In the genomic region with DNA sequence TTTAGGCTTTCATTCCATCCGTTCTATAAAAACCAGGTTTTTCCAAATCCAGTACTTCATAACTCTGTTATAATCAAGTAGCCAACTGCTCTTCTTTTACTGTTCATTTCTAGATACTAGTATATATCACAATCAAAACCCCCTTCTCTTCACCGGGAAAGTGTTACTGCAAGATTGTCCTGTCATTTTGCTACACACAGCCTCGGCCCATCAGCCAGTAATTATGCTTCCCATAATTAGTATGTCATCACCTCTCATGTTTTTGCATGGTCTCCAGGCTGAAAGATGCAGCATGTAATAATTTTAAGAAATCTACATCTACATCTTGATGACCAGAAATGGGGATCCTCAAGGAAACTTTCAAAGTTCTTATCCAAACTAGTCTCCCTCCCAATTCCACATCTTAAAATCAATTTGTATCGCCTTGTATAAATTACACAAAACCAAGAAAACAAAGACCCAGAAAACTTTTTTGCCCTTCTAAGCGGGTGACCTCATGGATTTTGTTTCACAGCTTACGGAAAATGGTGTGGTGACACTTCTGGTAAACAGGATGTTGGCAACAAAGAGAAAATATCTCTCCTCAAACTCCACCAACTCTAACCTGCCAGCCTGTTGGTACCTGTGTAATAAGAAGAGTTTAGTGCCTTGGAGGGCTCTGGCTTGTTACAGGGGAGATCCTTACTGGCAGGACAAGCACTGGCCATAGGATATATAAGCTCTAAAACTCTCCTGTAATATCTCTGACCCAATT, we compare ENCODE assay signal across 21 cellular contexts. TPM values are rescaled to one million over a fixed set of nuclear protein-coding genes. Genes with fewer than 3 reads are reported as not detected.
DNase-seq lines count a peak whose midpoint lies in the region; ATAC-seq and TF ChIP-seq lines count a peak whose summit lies in the region.
"Had no signal": no experiment of that assay in that cellular context is flagged by ENCODE, and none has a peak within 500 bp of the region (broad histone marks: within the 10 kb centered on the region; RNA-seq: fewer than 3 reads in every experiment).

No MANE protein-coding gene starts in this region.

- H3K27ac Mint-ChIP-seq in natural killer cell treated with Interleukin-12 subunit alpha and Interleukin-12 subunit beta and Interleukin-15 and Interleukin-18, amount 100 ng/mL, for 72 hours = peak overlapping the region; percentile 72 to 77
- no peak overlapping the region for H3K27ac Mint-ChIP-seq in natural killer cell
- peak overlapping the region; percentile 87 for H3K27ac Mint-ChIP-seq in activated CD4-positive, alpha-beta T cell treated with anti-CD3 and anti-CD28 coated beads, Interleukin-2, amount 10 ng/mL, durations not matched to agents 24 days and 14 days
- peak overlapping the region; percentile 64 for H3K27ac Mint-ChIP-seq in activated naive CD8-positive, alpha-beta T cell treated with anti-CD3 and anti-CD28 coated beads, Interleukin-2, amount 10 ng/mL, durations not matched to agents 7 days and 5 days
- H3K27ac Mint-ChIP-seq: activated B cell treated with CpG ODN at 0.5 μM for 24 hours had no signal

- intact Hi-C loops in natural killer cell (cut with micrococcal nuclease) = no loop called here
- intact Hi-C loops in activated CD4-positive, alpha-beta T cell treated with anti-CD3 and anti-CD28 coated beads, Interleukin-2, amount 10 ng/mL, durations not matched to agents 24 days and 14 days (cut with micrococcal nuclease) = no loop called here

- POLR2A ChIA-PET in activated naive CD8-positive, alpha-beta T cell treated with anti-CD3 and anti-CD28 coated beads, Interleukin-2, amount 10 ng/mL, durations not matched to agents 7 days and 5 days (lab: Charles Lee) = interaction anchor here (1.1 kb wide), 1 partner anchor 93 kb away, joined by 3 read pairs; no protein-coding TSS in a partner anchor

- no peaks in the 10 kb centered on the region for H3K27me3 Mint-ChIP-seq in natural killer cell treated with Interleukin-12 subunit alpha and Interleukin-12 subunit beta and Interleukin-15 and Interleukin-18, amount 100 ng/mL, for 72 hours
- no peaks in the 10 kb centered on the region for H3K27me3 Mint-ChIP-seq in natural killer cell (ENCODE audit: low read depth in 2 of 2)
- no peaks in the 10 kb centered on the region for H3K27me3 Mint-ChIP-seq in activated CD4-positive, alpha-beta T cell treated with anti-CD3 and anti-CD28 coated beads, Interleukin-2, amount 10 ng/mL, durations not matched to agents 24 days and 14 days
- no peaks in the 10 kb centered on the region for H3K27me3 Mint-ChIP-seq in activated naive CD8-positive, alpha-beta T cell treated with anti-CD3 and anti-CD28 coated beads, Interleukin-2, amount 10 ng/mL, durations not matched to agents 7 days and 5 days
- H3K27me3 Mint-ChIP-seq: activated B cell treated with CpG ODN at 0.5 μM for 24 hours had no signal

- no peak for TF ChIP-seq CTCF in natural killer cell (IDR thresholded peaks at IDR 0.05)

- H3K4me1 Mint-ChIP-seq in natural killer cell treated with Interleukin-12 subunit alpha and Interleukin-12 subunit beta and Interleukin-15 and Interleukin-18, amount 100 ng/mL, for 72 hours (ENCODE audit: low read depth in 2 of 2) = peaks cover 0 to 12% of the 10 kb centered on the region in 2 donors
- peaks cover 0 to 4% of the 10 kb centered on the region in 2 donors for H3K4me1 Mint-ChIP-seq in natural killer cell
- peaks cover 26% of the 10 kb centered on the region for H3K4me1 Mint-ChIP-seq in activated CD4-positive, alpha-beta T cell treated with anti-CD3 and anti-CD28 coated beads, Interleukin-2, amount 10 ng/mL, durations not matched to agents 24 days and 14 days
- H3K4me1 Mint-ChIP-seq in activated naive CD8-positive, alpha-beta T cell treated with anti-CD3 and anti-CD28 coated beads, Interleukin-2, amount 10 ng/mL, durations not matched to agents 7 days and 5 days = peaks cover 21% of the 10 kb centered on the region
- H3K4me1 Mint-ChIP-seq: activated B cell treated with CpG ODN at 0.5 μM for 24 hours had no signal

- DNase-seq in natural killer cell treated with Interleukin-12 subunit alpha and Interleukin-12 subunit beta and Interleukin-15 and Interleukin-18, amount 100 ng/mL, for 72 hours (ENCODE audit: low spot score) = no peak
- no peak for DNase-seq in natural killer cell
- peak; percentile 77 for DNase-seq in activated CD4-positive, alpha-beta T cell treated with anti-CD3 and anti-CD28 coated beads, Interleukin-2, amount 10 ng/mL, durations not matched to agents 24 days and 14 days
- no peak for DNase-seq in activated naive CD8-positive, alpha-beta T cell treated with anti-CD3 and anti-CD28 coated beads, Interleukin-2, amount 10 ng/mL, durations not matched to agents 7 days and 5 days
- peak; percentile 4 for DNase-seq in stimulated activated naive CD4-positive, alpha-beta T cell treated with Interleukin-2 at 50 U/mL for 16 hours (lab: John Stamatoyannopoulos, UW)
- no peak for DNase-seq in NCI-H1436 (lab: John Stamatoyannopoulos, UW)
- no peak for DNase-seq in COLO829 (ENCODE audit: low spot score)
- DNase-seq: activated B cell treated with CpG ODN at 0.5 μM for 24 hours, brain microvascular endothelial cell, colonic mucosa, DMS79, KBM-7, NCI-H1694 treated with DMSO at 0.1 percent for 48 hours, NCI-H69, occipital lobe, small intestine, stomach, T1000, transverse colon had no signal

- peak overlapping the region; percentile 52 for H3K4me3 Mint-ChIP-seq in natural killer cell treated with Interleukin-12 subunit alpha and Interleukin-12 subunit beta and Interleukin-15 and Interleukin-18, amount 100 ng/mL, for 72 hours
- no peak overlapping the region for H3K4me3 Mint-ChIP-seq in natural killer cell
- peak overlapping the region; percentile 50 for H3K4me3 Mint-ChIP-seq in activated CD4-positive, alpha-beta T cell treated with anti-CD3 and anti-CD28 coated beads, Interleukin-2, amount 10 ng/mL, durations not matched to agents 24 days and 14 days
- H3K4me3 Mint-ChIP-seq in activated naive CD8-positive, alpha-beta T cell treated with anti-CD3 and anti-CD28 coated beads, Interleukin-2, amount 10 ng/mL, durations not matched to agents 7 days and 5 days = no peak overlapping the region
- H3K4me3 Mint-ChIP-seq: activated B cell treated with CpG ODN at 0.5 μM for 24 hours had no signal

- peaks cover 33% of the 10 kb centered on the region for H3K36me3 Mint-ChIP-seq in natural killer cell treated with Interleukin-12 subunit alpha and Interleukin-12 subunit beta and Interleukin-15 and Interleukin-18, amount 100 ng/mL, for 72 hours
- peaks cover 25% of the 10 kb centered on the region for H3K36me3 Mint-ChIP-seq in natural killer cell
- peaks cover 49% of the 10 kb centered on the region for H3K36me3 Mint-ChIP-seq in activated CD4-positive, alpha-beta T cell treated with anti-CD3 and anti-CD28 coated beads, Interleukin-2, amount 10 ng/mL, durations not matched to agents 24 days and 14 days (ENCODE audit: low read depth)
- H3K36me3 Mint-ChIP-seq in activated naive CD8-positive, alpha-beta T cell treated with anti-CD3 and anti-CD28 coated beads, Interleukin-2, amount 10 ng/mL, durations not matched to agents 7 days and 5 days = peaks cover 3% of the 10 kb centered on the region

- peak in 1 of 2 donors; percentile 28 for ATAC-seq in natural killer cell treated with Interleukin-12 subunit alpha and Interleukin-12 subunit beta and Interleukin-15 and Interleukin-18, amount 100 ng/mL, for 72 hours
- ATAC-seq in natural killer cell (no peak), GM21723 (IDR thresholded peaks at IDR 0.05; ENCODE audit: unreplicated experiment) (no peak)
- no peak for ATAC-seq in activated naive CD8-positive, alpha-beta T cell treated with anti-CD3 and anti-CD28 coated beads, Interleukin-2, amount 10 ng/mL, durations not matched to agents 7 days and 5 days (ENCODE audit: low read depth)
- ATAC-seq: SK-N-SH treated with all-trans-retinoic acid at 6 μM for 48 hours had no signal

- no peaks in the 10 kb centered on the region for H3K9me3 Mint-ChIP-seq in natural killer cell treated with Interleukin-12 subunit alpha and Interleukin-12 subunit beta and Interleukin-15 and Interleukin-18, amount 100 ng/mL, for 72 hours
- H3K9me3 Mint-ChIP-seq in natural killer cell = no peaks in the 10 kb centered on the region
- no peaks in the 10 kb centered on the region for H3K9me3 Mint-ChIP-seq in activated CD4-positive, alpha-beta T cell treated with anti-CD3 and anti-CD28 coated beads, Interleukin-2, amount 10 ng/mL, durations not matched to agents 24 days and 14 days
- no peaks in the 10 kb centered on the region for H3K9me3 Mint-ChIP-seq in activated naive CD8-positive, alpha-beta T cell treated with anti-CD3 and anti-CD28 coated beads, Interleukin-2, amount 10 ng/mL, durations not matched to agents 7 days and 5 days
- H3K9me3 Mint-ChIP-seq: activated B cell treated with CpG ODN at 0.5 μM for 24 hours had no signal

RNA-seq across cellular contexts. Expression of a gene that starts 9.3 kb away (rescaled TPM):
- 10 to 100 TPM; 21.0 to 26.7 TPM for total RNA-seq in natural killer cell treated with Interleukin-12 subunit alpha and Interleukin-12 subunit beta and Interleukin-15 and Interleukin-18, amount 100 ng/mL, for 72 hours
- 10 to 100 TPM in 1 of 3 donors, 1 to 10 TPM in 2; 7.1 to 10.9 (median 9.2) TPM for total RNA-seq in natural killer cell
- 27.4 and 27.9 TPM in 2 replicates for total RNA-seq in activated CD4-positive, alpha-beta T cell treated with anti-CD3 and anti-CD28 coated beads, Interleukin-2, amount 10 ng/mL, durations not matched to agents 24 days and 14 days
- total RNA-seq in activated naive CD8-positive, alpha-beta T cell treated with anti-CD3 and anti-CD28 coated beads, Interleukin-2, amount 10 ng/mL, durations not matched to agents 7 days and 5 days = 10 to 100 TPM; 19.3 to 24.8 TPM

RNA-seq across cellular contexts. Expression of a gene that starts 12.2 kb away (rescaled TPM):
- 10 to 100 TPM; 38.2 to 52.0 TPM for total RNA-seq in natural killer cell treated with Interleukin-12 subunit alpha and Interleukin-12 subunit beta and Interleukin-15 and Interleukin-18, amount 100 ng/mL, for 72 hours
- 10 to 100 TPM; 82.0 to 89.2 (median 88.5) TPM for total RNA-seq in natural killer cell
- total RNA-seq in activated CD4-positive, alpha-beta T cell treated with anti-CD3 and anti-CD28 coated beads, Interleukin-2, amount 10 ng/mL, durations not matched to agents 24 days and 14 days = 26.2 and 26.7 TPM in 2 replicates
- 10 to 100 TPM; 49.0 to 51.2 TPM for total RNA-seq in activated naive CD8-positive, alpha-beta T cell treated with anti-CD3 and anti-CD28 coated beads, Interleukin-2, amount 10 ng/mL, durations not matched to agents 7 days and 5 days

RNA-seq across cellular contexts. Expression of a gene that starts 59.7 kb away (rescaled TPM):
- total RNA-seq in natural killer cell treated with Interleukin-12 subunit alpha and Interleukin-12 subunit beta and Interleukin-15 and Interleukin-18, amount 100 ng/mL, for 72 hours = 100 to 1,000 TPM; 100 to 107 TPM
- 10 to 100 TPM; 55.5 to 83.5 (median 72.2) TPM for total RNA-seq in natural killer cell
- total RNA-seq in activated CD4-positive, alpha-beta T cell treated with anti-CD3 and anti-CD28 coated beads, Interleukin-2, amount 10 ng/mL, durations not matched to agents 24 days and 14 days = 113 and 115 TPM in 2 replicates
- 100 to 1,000 TPM; 113 TPM for total RNA-seq in activated naive CD8-positive, alpha-beta T cell treated with anti-CD3 and anti-CD28 coated beads, Interleukin-2, amount 10 ng/mL, durations not matched to agents 7 days and 5 days

Comparison
In these comparisons a context has a peak if more than half of its experiments do, and no peak if none do; other contexts are left out.
1. H3K27ac Mint-ChIP-seq: peak in natural killer cell treated with Interleukin-12 subunit alpha and Interleukin-12 subunit beta and Interleukin-15 and Interleukin-18, amount 100 ng/mL, for 72 hours (2 of 2), activated CD4-positive, alpha-beta T cell treated with anti-CD3 and anti-CD28 coated beads, Interleukin-2, amount 10 ng/mL, durations not matched to agents 24 days and 14 days (single experiment) and activated naive CD8-positive, alpha-beta T cell treated with anti-CD3 and anti-CD28 coated beads, Interleukin-2, amount 10 ng/mL, durations not matched to agents 7 days and 5 days (single experiment); none in natural killer cell (0 of 2).
2. H3K4me3 Mint-ChIP-seq: peak in natural killer cell treated with Interleukin-12 subunit alpha and Interleukin-12 subunit beta and Interleukin-15 and Interleukin-18, amount 100 ng/mL, for 72 hours (single experiment) and activated CD4-positive, alpha-beta T cell treated with anti-CD3 and anti-CD28 coated beads, Interleukin-2, amount 10 ng/mL, durations not matched to agents 24 days and 14 days (single experiment); none in natural killer cell (single experiment) and activated naive CD8-positive, alpha-beta T cell treated with anti-CD3 and anti-CD28 coated beads, Interleukin-2, amount 10 ng/mL, durations not matched to agents 7 days and 5 days (single experiment).
3. DNase-seq: peak in activated CD4-positive, alpha-beta T cell treated with anti-CD3 and anti-CD28 coated beads, Interleukin-2, amount 10 ng/mL, durations not matched to agents 24 days and 14 days (single experiment) and stimulated activated naive CD4-positive, alpha-beta T cell treated with Interleukin-2 at 50 U/mL for 16 hours (single experiment); none in natural killer cell treated with Interleukin-12 subunit alpha and Interleukin-12 subunit beta and Interleukin-15 and Interleukin-18, amount 100 ng/mL, for 72 hours (single experiment), natural killer cell (single experiment), activated naive CD8-positive, alpha-beta T cell treated with anti-CD3 and anti-CD28 coated beads, Interleukin-2, amount 10 ng/mL, durations not matched to agents 7 days and 5 days (single experiment), NCI-H1436 (single experiment) and COLO829 (single experiment).